In the genomic region with DNA sequence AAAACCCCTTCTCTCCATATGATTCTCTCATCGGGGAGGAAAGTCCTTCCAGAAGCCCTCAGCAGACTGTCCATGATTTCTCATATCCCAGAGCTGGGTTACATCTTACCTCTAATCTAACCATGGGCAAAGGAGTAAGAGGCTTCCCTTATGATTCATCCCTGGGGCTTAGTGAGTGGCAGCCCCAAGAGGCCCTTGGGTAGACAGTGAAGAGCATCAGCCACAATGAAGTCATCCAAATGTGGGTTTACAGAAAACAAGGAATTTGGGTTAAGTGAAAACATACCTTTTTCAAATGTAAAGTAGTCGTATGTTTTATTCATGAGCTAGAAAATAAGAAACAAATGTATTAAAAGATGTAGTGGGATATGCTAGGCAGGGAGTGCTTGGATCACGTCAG, we compare ENCODE assay signal across 13 cellular contexts. TPM values are rescaled to one million over a fixed set of nuclear protein-coding genes. Genes with fewer than 3 reads are reported as not detected.
DNase-seq lines count a peak whose midpoint lies in the region; ATAC-seq and TF ChIP-seq lines count a peak whose summit lies in the region.
"Had no signal": no experiment of that assay in that cellular context is flagged by ENCODE, and none has a peak within 500 bp of the region (broad histone marks: within the 10 kb centered on the region; RNA-seq: fewer than 3 reads in every experiment).

No MANE protein-coding gene starts in this region.

- no peaks in the 10 kb centered on the region for H3K9me3 ChIP-seq in MG63
- H3K9me3 ChIP-seq: stomach had no signal

- TF ChIP-seq CTCF in brain microvascular endothelial cell (IDR thresholded peaks at IDR 0.05; ENCODE audit: low read depth, low read length, missing control alignments) (no peak), omental fat pad (IDR thresholded peaks at IDR 0.05) (no peak)

- ATAC-seq in omental fat pad (ENCODE audit: low FRiP score), result no peak

- H3K27me3 ChIP-seq in MG63 (no peaks in the 10 kb centered on the region), brain microvascular endothelial cell (replicated peaks) (no peaks in the 10 kb centered on the region)
- H3K27me3 ChIP-seq: stomach had no signal

- no peak overlapping the region for H3K27ac ChIP-seq in brain microvascular endothelial cell
- H3K27ac ChIP-seq: stomach had no signal

- peak; percentile 75 for DNase-seq in GM03348 (ENCODE audit: low spot score)
- DNase-seq in MG63, result peak; percentile 28
- DNase-seq in brain microvascular endothelial cell, result peak; percentile 74
- DNase-seq in non-pigmented ciliary epithelial cell (ENCODE audit: low read depth), result peak; percentile 47
- DNase-seq in NCI-H1436 (lab: John Stamatoyannopoulos, UW), result no peak
- DNase-seq in omental fat pad (ENCODE audit: low spot score), result no peak
- DNase-seq in NCI-H82 treated with DMSO at 0.1 percent for 48 hours (lab: John Stamatoyannopoulos, UW; ENCODE audit: unreplicated experiment), result no peak
- DNase-seq: dermis blood vessel endothelial cell; DMS 273 treated with DMSO at 0.1 percent for 48 hours; NCI-H524; Right ventricle myocardium superior; stimulated activated CD4-positive, alpha-beta T cell treated with anti-CD3 and anti-CD28 coated beads, Interleukin-2, amount 100 ng/mL, for 48 hours; stomach had no signal

- in situ Hi-C loops in brain microvascular endothelial cell (cut with HindIII; ENCODE audit: low pct_ligation_motif_present, low sequenced_read_pairs), result no loop called here

- H3K4me3 ChIP-seq in MG63 (no peak overlapping the region), brain microvascular endothelial cell (ENCODE audit: low read depth, low read length) (no peak overlapping the region)
- H3K4me3 ChIP-seq: stomach had no signal

- H3K36me3 ChIP-seq in MG63 (no peaks in the 10 kb centered on the region), brain microvascular endothelial cell (replicated peaks) (no peaks in the 10 kb centered on the region)
- H3K36me3 ChIP-seq: stomach had no signal

RNA-seq across cellular contexts. Expression of gene ELK3, which starts 54.1 kb away (rescaled TPM):
- 4.8 and 5.7 TPM in 2 replicates for total RNA-seq in MG63 (2014; rRNA removed; shearing (Covaris generic); ENCODE audit: low replicate concordance)
- total RNA-seq in omental fat pad, result 10 to 100 TPM; 22.4 to 69.7 (median 37.9) TPM

Comparison
In these comparisons a context has a peak if more than half of its experiments do, and no peak if none do; other contexts are left out.
1. DNase-seq: peak in GM03348 (single experiment), MG63 (single experiment), brain microvascular endothelial cell (single experiment) and non-pigmented ciliary epithelial cell (single experiment); none in NCI-H1436 (single experiment), omental fat pad (single experiment) and NCI-H82 treated with DMSO at 0.1 percent for 48 hours (single experiment).